17 cellular contexts compared by ENCODE assay signal in genomic region chr6:167721291-167721690, GRCh38.
DNase-seq lines count a peak whose midpoint lies in the region; ATAC-seq and TF ChIP-seq lines count a peak whose summit lies in the region.
"Had no signal": no experiment of that assay in that cellular context is flagged by ENCODE, and none has a peak within 500 bp of the region (broad histone marks: within the 10 kb centered on the region; RNA-seq: fewer than 3 reads in every experiment).

No MANE protein-coding gene starts in this region.

- H3K27ac ChIP-seq in spleen: no peak overlapping the region
- H3K27ac ChIP-seq: C4-2B had no signal

- peak; percentile 9 for DNase-seq in activated CD8-positive, alpha-beta memory T cell treated with anti-CD3 and anti-CD28 coated beads for 24 hours
- DNase-seq in activated CD8-positive, alpha-beta memory T cell treated with anti-CD3 and anti-CD28 coated beads, Interleukin-2, amount 10 ng/mL, durations not matched to agents 7 days and 5 days: no peak
- DNase-seq in ELF-1 (ENCODE audit: low read depth, low spot score): peak; percentile 43
- DNase-seq in islet precursor cell: peak; percentile 12
- DNase-seq in spleen: peak; percentile 27
- no peak for DNase-seq in Caco-2
- DNase-seq in SKM-1 (lab: John Stamatoyannopoulos, UW; ENCODE audit: unreplicated experiment): no peak
- DNase-seq: CD4-positive, alpha-beta memory T cell; DMS153; EL; GDM1; HCEC 1CT; HFFc6 had no signal

- H3K9me3 ChIP-seq in spleen: peaks cover 0 to 22% (median 9%) of the 10 kb centered on the region in 8 donors
- H3K9me3 ChIP-seq in Caco-2: peaks cover 5% of the 10 kb centered on the region

- H3K4me3 ChIP-seq in spleen (no peak overlapping the region), Caco-2 (ENCODE audit: low read depth, low read length) (no peak overlapping the region)

- intact Hi-C loops in spleen (cut with DNase I; ENCODE audit: low total_unique reads): no loop called here
- intact Hi-C loops in Caco-2 (cut with micrococcal nuclease; ENCODE audit: unreplicated experiment): no loop called here

- BruUV-seq in Caco-2 (replicated peaks; lab: Mats Ljungman, UMichigan): no TSS peak

- TF ChIP-seq CTCF in spleen (IDR thresholded peaks at IDR 0.05 in 8 of 11, conservative IDR thresholded peaks at IDR 0.05 in 3 of 11) (no peak), Caco-2 (IDR thresholded peaks at IDR 0.05; ENCODE audit: insufficient read depth in 1 of 2, low read depth in 1 of 2, low read length in 1 of 2, severe bottlenecking in 1 of 2, unreplicated experiment in 1 of 2) (no peak)

- peaks cover 4% of the 10 kb centered on the region for H3K9me3 Mint-ChIP-seq in activated CD8-positive, alpha-beta memory T cell treated with anti-CD3 and anti-CD28 coated beads, Interleukin-2, amount 10 ng/mL, durations not matched to agents 7 days and 5 days (ENCODE audit: low read depth)
- H3K9me3 Mint-ChIP-seq in Caco-2 (ENCODE audit: unreplicated experiment): peaks cover 6% of the 10 kb centered on the region

- H3K27me3 ChIP-seq in spleen (replicated peaks in 1 of 7) (peaks cover 0 to 17% (median 0%) of the 10 kb centered on the region in 7 donors), Caco-2 (replicated peaks; ENCODE audit: control insufficient read depth, insufficient read depth, low read length) (no peaks in the 10 kb centered on the region)

- 85 to 90% (median 87%) methylated on average over 10 of the region's 10 CpGs for WGBS in spleen, 5 donors

- ATAC-seq in activated CD8-positive, alpha-beta memory T cell treated with anti-CD3 and anti-CD28 coated beads, Interleukin-2, amount 10 ng/mL, durations not matched to agents 7 days and 5 days: no peak
- ATAC-seq in HG03460 (IDR thresholded peaks at IDR 0.05; ENCODE audit: unreplicated experiment): no peak
- ATAC-seq: HepG2 had no signal

- peaks cover 0 to 7% (median 0%) of the 10 kb centered on the region in 6 donors for H3K4me1 ChIP-seq in spleen
- H3K4me1 ChIP-seq in Caco-2: no peaks in the 10 kb centered on the region

- no peaks in the 10 kb centered on the region for H3K36me3 Mint-ChIP-seq in activated CD8-positive, alpha-beta memory T cell treated with anti-CD3 and anti-CD28 coated beads, Interleukin-2, amount 10 ng/mL, durations not matched to agents 7 days and 5 days
- no peaks in the 10 kb centered on the region for H3K36me3 Mint-ChIP-seq in Caco-2 (ENCODE audit: insufficient read depth, unreplicated experiment)
- H3K36me3 Mint-ChIP-seq: CD4-positive, alpha-beta memory T cell had no signal

- no peak overlapping the region for H3K4me3 Mint-ChIP-seq in activated CD8-positive, alpha-beta memory T cell treated with anti-CD3 and anti-CD28 coated beads, Interleukin-2, amount 10 ng/mL, durations not matched to agents 7 days and 5 days
- H3K4me3 Mint-ChIP-seq in Caco-2 (ENCODE audit: unreplicated experiment): no peak overlapping the region
- H3K4me3 Mint-ChIP-seq: B cell; CD4-positive, alpha-beta memory T cell; HFFc6 had no signal

- H3K4me1 Mint-ChIP-seq in activated CD8-positive, alpha-beta memory T cell treated with anti-CD3 and anti-CD28 coated beads, Interleukin-2, amount 10 ng/mL, durations not matched to agents 7 days and 5 days: no peaks in the 10 kb centered on the region
- no peaks in the 10 kb centered on the region for H3K4me1 Mint-ChIP-seq in Caco-2 (ENCODE audit: low read depth, unreplicated experiment)
- H3K4me1 Mint-ChIP-seq: B cell; CD4-positive, alpha-beta memory T cell had no signal

- CTCF ChIA-PET in activated CD8-positive, alpha-beta memory T cell treated with anti-CD3 and anti-CD28 coated beads, Interleukin-2, amount 10 ng/mL, durations not matched to agents 7 days and 5 days (lab: Charles Lee): no interaction called here
- CTCF ChIA-PET in Caco-2 (lab: Charles Lee): no interaction called here

- H3K27ac Mint-ChIP-seq in activated CD8-positive, alpha-beta memory T cell treated with anti-CD3 and anti-CD28 coated beads, Interleukin-2, amount 10 ng/mL, durations not matched to agents 7 days and 5 days: no peak overlapping the region
- no peak overlapping the region for H3K27ac Mint-ChIP-seq in Caco-2 (ENCODE audit: unreplicated experiment)
- H3K27ac Mint-ChIP-seq: B cell; CD4-positive, alpha-beta memory T cell; HFFc6 had no signal

- H3K36me3 ChIP-seq in spleen (no peaks in the 10 kb centered on the region), Caco-2 (ENCODE audit: control insufficient read depth, insufficient read depth, low read length) (no peaks in the 10 kb centered on the region)

- H3K27me3 Mint-ChIP-seq in activated CD8-positive, alpha-beta memory T cell treated with anti-CD3 and anti-CD28 coated beads, Interleukin-2, amount 10 ng/mL, durations not matched to agents 7 days and 5 days: peaks cover 24% of the 10 kb centered on the region
- H3K27me3 Mint-ChIP-seq in Caco-2 (ENCODE audit: insufficient read depth, unreplicated experiment): no peaks in the 10 kb centered on the region

- POLR2A ChIA-PET in Caco-2 (lab: Charles Lee): no interaction called here

- no peak for TF ChIP-seq POLR2A in spleen (IDR thresholded peaks at IDR 0.05)

Comparison
In these comparisons a context has a peak if more than half of its experiments do, and no peak if none do; other contexts are left out.
1. DNase-seq: peak in activated CD8-positive, alpha-beta memory T cell treated with anti-CD3 and anti-CD28 coated beads for 24 hours (single experiment), ELF-1 (single experiment), islet precursor cell (single experiment) and spleen (single experiment); none in activated CD8-positive, alpha-beta memory T cell treated with anti-CD3 and anti-CD28 coated beads, Interleukin-2, amount 10 ng/mL, durations not matched to agents 7 days and 5 days (single experiment), Caco-2 (0 of 2) and SKM-1 (single experiment).